In genomic region chr10:16597656-16598055, GRCh38 we compare ENCODE assay signal across 18 cellular contexts.
DNase-seq lines count a peak whose midpoint lies in the region; ATAC-seq and TF ChIP-seq lines count a peak whose summit lies in the region.
"Had no signal": no experiment of that assay in that cellular context is flagged by ENCODE, and none has a peak within 500 bp of the region (broad histone marks: within the 10 kb centered on the region; RNA-seq: fewer than 3 reads in every experiment).

No MANE protein-coding gene starts in this region.

- H2AFZ ChIP-seq in neuronal stem cell (ENCODE audit: low read length) = no peak overlapping the region

- peaks cover 10% of the 10 kb centered on the region for H3K4me1 ChIP-seq in HAP-1
- H3K4me1 ChIP-seq in neuronal stem cell (ENCODE audit: control insufficient read depth in 2 of 2, insufficient read depth in 1 of 2, low read depth in 1 of 2, low read length in 2 of 2) = no peaks in the 10 kb centered on the region

- DNase-seq in HAP-1 (ENCODE audit: low spot score in 2 of 2) = peak; percentile 60 to 65
- peak; percentile 53 for DNase-seq in NOMO-1 treated with dmso at 0.1 percent for 144 hours (lab: John Stamatoyannopoulos, UW; ENCODE audit: unreplicated experiment)
- peak; percentile 47 for DNase-seq in choroid plexus epithelial cell (ENCODE audit: low read depth)
- peak; percentile 32 for DNase-seq in retina
- DNase-seq in coronary artery (ENCODE audit: low spot score) = no peak
- no peak for DNase-seq in neuronal stem cell (ENCODE audit: low spot score)
- DNase-seq: activated CD4-positive, CD25-positive, alpha-beta regulatory T cell; activated naive CD4-positive, alpha-beta T cell; EL; glutamatergic neuron; kidney glomerular epithelial cell; NCI-H1092 treated with DMSO at 0.1 percent for 48 hours; NCI-H2171; OCI-M1 had no signal

- no peak overlapping the region for H3K4ac ChIP-seq in neuronal stem cell (ENCODE audit: low read length)

- H2BK5ac ChIP-seq in neuronal stem cell (ENCODE audit: low read length) = no peak overlapping the region

- no peak overlapping the region for H2BK15ac ChIP-seq in neuronal stem cell (ENCODE audit: low read length)

- H3K27me3 ChIP-seq in HAP-1 (ENCODE audit: low read depth) = no peaks in the 10 kb centered on the region
- H3K27me3 ChIP-seq in neuronal stem cell (ENCODE audit: control insufficient read depth in 3 of 3, insufficient read depth in 3 of 3, low read depth in 1 of 3, low read length in 3 of 3) = no peaks in the 10 kb centered on the region
- H3K27me3 ChIP-seq: suprapubic skin had no signal

- H3K9me3 ChIP-seq in HAP-1 (no peaks in the 10 kb centered on the region), neuronal stem cell (replicated peaks in 1 of 2; ENCODE audit: control insufficient read depth in 2 of 2, insufficient read depth in 1 of 2, low read depth in 1 of 2, low read length in 2 of 2) (no peaks in the 10 kb centered on the region)
- H3K9me3 ChIP-seq: suprapubic skin had no signal

- no peak for ATAC-seq in HG03097 (IDR thresholded peaks at IDR 0.05; ENCODE audit: low FRiP score, unreplicated experiment)
- ATAC-seq: GM12878 had no signal

- no peak overlapping the region for H3K27ac ChIP-seq in coronary artery
- no peak overlapping the region for H3K27ac ChIP-seq in neuronal stem cell (replicated peaks; ENCODE audit: low read length)
- H3K27ac ChIP-seq: C4-2B, suprapubic skin had no signal

- H3K79me1 ChIP-seq in neuronal stem cell (ENCODE audit: low read depth, low read length) = no peaks in the 10 kb centered on the region

- H4K8ac ChIP-seq in neuronal stem cell (ENCODE audit: low read depth, low read length) = no peak overlapping the region

- no peak overlapping the region for H3K4me3 ChIP-seq in HAP-1
- no peak overlapping the region for H3K4me3 ChIP-seq in choroid plexus epithelial cell (ENCODE audit: low read depth, low read length)
- no peak overlapping the region for H3K4me3 ChIP-seq in coronary artery
- no peak overlapping the region for H3K4me3 ChIP-seq in neuronal stem cell (ENCODE audit: low read length in 2 of 2)
- H3K4me3 ChIP-seq: GM12878, suprapubic skin had no signal

- no peak for TF ChIP-seq CTCF in choroid plexus epithelial cell (conservative IDR thresholded peaks at IDR 0.05; ENCODE audit: low read depth, low read length)
- no peak for TF ChIP-seq CTCF in coronary artery (IDR thresholded peaks at IDR 0.05)

- H4K91ac ChIP-seq in neuronal stem cell (ENCODE audit: low read depth, low read length, poor library complexity) = no peak overlapping the region

- H3K9ac ChIP-seq in neuronal stem cell (ENCODE audit: low read depth, low read length, poor library complexity) = no peak overlapping the region

- WGBS in neuronal stem cell (ENCODE audit: extremely low coverage in 2 of 2, insufficient read length in 2 of 2, insufficient replicate concordance in 1 of 2), 2 donors = no CpG with 5 or more reads among the region's 11 CpGs

- H2AK5ac ChIP-seq in neuronal stem cell (ENCODE audit: low read depth, low read length) = no peak overlapping the region

- H3K36me3 ChIP-seq in HAP-1 (replicated peaks) (no peaks in the 10 kb centered on the region), neuronal stem cell (replicated peaks in 1 of 2; ENCODE audit: control insufficient read depth in 2 of 2, insufficient read depth in 2 of 2, low read length in 2 of 2) (no peaks in the 10 kb centered on the region)

- H3K4me2 ChIP-seq in neuronal stem cell (ENCODE audit: insufficient read depth, low read length, poor library complexity, severe bottlenecking) = no peak overlapping the region

- no peak overlapping the region for H3K23ac ChIP-seq in neuronal stem cell (ENCODE audit: low read depth, low read length, poor library complexity)

- no peak overlapping the region for H3K14ac ChIP-seq in neuronal stem cell (ENCODE audit: low read length)

- H2BK120ac ChIP-seq in neuronal stem cell (ENCODE audit: low read depth, low read length) = no peak overlapping the region

- H3K18ac ChIP-seq in neuronal stem cell (ENCODE audit: low read length) = no peak overlapping the region

- H2BK12ac ChIP-seq in neuronal stem cell (ENCODE audit: low read length) = no peak overlapping the region

- in situ Hi-C loops in HAP-1 (cut with MboI; ENCODE audit: low sequenced_read_pairs) = no loop called here

Comparison
In these comparisons a context has a peak if more than half of its experiments do, and no peak if none do; other contexts are left out.
1. DNase-seq: peak in HAP-1 (2 of 2), NOMO-1 treated with dmso at 0.1 percent for 144 hours (single experiment), choroid plexus epithelial cell (single experiment) and retina (single experiment); none in coronary artery (single experiment) and neuronal stem cell (single experiment).